20 cellular contexts compared by ENCODE assay signal in genomic region chr9:97874617-97875016, GRCh38. TPM values are rescaled to one million over a fixed set of nuclear protein-coding genes. Genes with fewer than 3 reads are reported as not detected.
"Had no signal": no experiment of that assay in that cellular context is flagged by ENCODE, and none has a peak within 500 bp of the region (broad histone marks: within the 10 kb centered on the region; RNA-seq: fewer than 3 reads in every experiment).

No MANE protein-coding gene starts in this region.

- H3K36me3 ChIP-seq: right lobe of liver, thoracic aorta, upper lobe of right lung had no signal

- H3K4me3 Mint-ChIP-seq: activated B cell treated with CpG ODN at 0.5 μM for 24 hours; activated CD8-positive, alpha-beta T cell treated with anti-CD3 and anti-CD28 coated beads for 36 hours; activated naive CD8-positive, alpha-beta T cell had no signal

- H3K4me1 Mint-ChIP-seq: activated B cell treated with CpG ODN at 0.5 μM for 24 hours had no signal

- H3K27ac ChIP-seq: body of pancreas, psoas muscle, right lobe of liver, thoracic aorta, upper lobe of right lung had no signal

- ATAC-seq: activated CD8-positive, alpha-beta T cell treated with anti-CD3 and anti-CD28 coated beads for 36 hours; body of pancreas; left colon; psoas muscle; right lobe of liver; upper lobe of right lung had no signal

- DNase-seq: activated B cell treated with CpG ODN at 0.5 μM for 24 hours; activated CD4-positive, alpha-beta T cell treated with anti-CD3 and anti-CD28 coated beads for 48 hours; activated CD8-positive, alpha-beta memory T cell treated with anti-CD3 and anti-CD28 coated beads, Interleukin-2, amount 50 U/mL, for 4 hours; activated CD8-positive, alpha-beta T cell treated with anti-CD3 and anti-CD28 coated beads for 36 hours; activated gamma-delta T cell treated with Interleukin-2 at 50 U/mL for 16 hours; amniotic stem cell; body of pancreas; effector memory CD4-positive, alpha-beta T cell; left colon; midbrain; psoas muscle; upper lobe of right lung had no signal

- FAIRE-seq: frontal cortex had no signal

- H3K9me3 Mint-ChIP-seq: activated B cell treated with CpG ODN at 0.5 μM for 24 hours; activated CD8-positive, alpha-beta T cell treated with anti-CD3 and anti-CD28 coated beads for 36 hours had no signal

- H3K27me3 ChIP-seq: body of pancreas, right lobe of liver, upper lobe of right lung had no signal

- H3K4me3 ChIP-seq: body of pancreas, lung, psoas muscle, right lobe of liver, thoracic aorta, upper lobe of right lung had no signal

- H3K4me1 ChIP-seq: body of pancreas, psoas muscle, right lobe of liver had no signal

- H3K9me3 ChIP-seq: body of pancreas, right lobe of liver, thoracic aorta, upper lobe of right lung had no signal

- H3K27me3 Mint-ChIP-seq: activated naive CD8-positive, alpha-beta T cell had no signal

- H3K27ac Mint-ChIP-seq: activated B cell treated with CpG ODN at 0.5 μM for 24 hours; activated CD8-positive, alpha-beta T cell treated with anti-CD3 and anti-CD28 coated beads for 36 hours; activated naive CD8-positive, alpha-beta T cell had no signal

RNA-seq across cellular contexts. Expression of gene FOXE1, which starts 21.6 kb away (rescaled TPM):
- total RNA-seq: activated B cell treated with CpG ODN at 0.5 μM for 24 hours, body of pancreas, frontal cortex, myocyte, osteoblast, psoas muscle, right lobe of liver, upper lobe of right lung had no signal
- polyA plus RNA-seq: neural cell, psoas muscle had no signal
